Comparison of ENCODE assay signal across 15 cellular contexts in the genomic region with DNA sequence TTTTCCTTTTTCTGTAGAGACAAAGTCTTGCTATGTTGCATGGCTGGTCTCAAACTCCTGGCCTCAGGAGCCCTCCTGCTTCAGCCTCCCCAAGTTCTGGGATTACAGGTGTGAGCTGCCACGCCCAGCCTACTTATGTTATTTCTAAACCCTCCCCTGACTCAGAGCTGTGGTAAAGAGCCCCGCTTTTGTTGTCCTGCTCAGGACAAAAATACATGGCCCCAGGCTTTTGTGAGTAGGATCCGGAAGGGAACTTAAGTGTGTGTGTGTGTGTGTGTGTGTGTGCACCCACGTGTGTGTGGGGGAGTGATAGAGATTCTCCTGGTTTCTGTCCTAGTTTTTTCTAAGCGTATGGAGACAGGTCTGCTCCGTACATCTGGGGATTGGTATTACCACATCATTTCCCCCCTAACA.
DNase-seq lines count a peak whose midpoint lies in the region; ATAC-seq, FAIRE-seq and TF ChIP-seq lines count a peak whose summit lies in the region.
"Had no signal": no experiment of that assay in that cellular context is flagged by ENCODE, and none has a peak within 500 bp of the region (broad histone marks: within the 10 kb centered on the region; RNA-seq: fewer than 3 reads in every experiment).

No MANE protein-coding gene starts in this region.

- no peak overlapping the region for H2AFZ ChIP-seq in Loucy (ENCODE audit: low read length)

- H3K27me3 Mint-ChIP-seq in CD8-positive, alpha-beta memory T cell, result no peaks in the 10 kb centered on the region
- no peaks in the 10 kb centered on the region for H3K27me3 Mint-ChIP-seq in activated T-helper 17 cell treated with anti-CD3 and anti-CD28 coated beads, Interleukin-2, amount 50 U/mL, for 72 hours
- H3K27me3 Mint-ChIP-seq in mesothelial cell of epicardium (ENCODE audit: low read depth), result no peaks in the 10 kb centered on the region

- ATAC-seq in activated T-helper 17 cell treated with anti-CD3 and anti-CD28 coated beads, Interleukin-2, amount 50 U/mL, for 72 hours (replicated peaks), result peak; percentile 83
- ATAC-seq in heart left ventricle (no peak), GM18519 (IDR thresholded peaks at IDR 0.05; ENCODE audit: low FRiP score, unreplicated experiment) (no peak)

- TF ChIP-seq CTCF in Loucy (conservative IDR thresholded peaks at IDR 0.05; ENCODE audit: low read length) (no peak), mesothelial cell of epicardium (IDR thresholded peaks at IDR 0.05; ENCODE audit: unreplicated experiment) (no peak), heart left ventricle (IDR thresholded peaks at IDR 0.05) (no peak)

- peaks cover 83% of the 10 kb centered on the region for H3K79me2 ChIP-seq in Loucy (ENCODE audit: insufficient read depth, low read length)

- no peaks in the 10 kb centered on the region for H4K20me1 ChIP-seq in Loucy (ENCODE audit: insufficient read depth, low read length, poor library complexity, severe bottlenecking)

- no peak for TF ChIP-seq POLR2A in heart left ventricle (IDR thresholded peaks at IDR 0.05)

- CTCF ChIA-PET in CD8-positive, alpha-beta memory T cell (lab: Charles Lee), result interaction anchor here (0.7 to 2.0 kb wide), 3 partner anchors 26 to 107 kb away, joined by 3 to 6 read pairs (median 4); no protein-coding TSS in a partner anchor

- H3K9me3 ChIP-seq in CD8-positive, alpha-beta memory T cell (ENCODE audit: low read length), result no peaks in the 10 kb centered on the region
- no peaks in the 10 kb centered on the region for H3K9me3 ChIP-seq in Loucy (ENCODE audit: insufficient read depth, low read depth, low read length)
- no peaks in the 10 kb centered on the region for H3K9me3 ChIP-seq in heart left ventricle
- no peaks in the 10 kb centered on the region for H3K9me3 ChIP-seq in small intestine (ENCODE audit: control insufficient read depth, low read depth)
- H3K9me3 ChIP-seq: upper lobe of left lung had no signal

- peak overlapping the region; percentile 32 for H3K4me2 ChIP-seq in Loucy (ENCODE audit: low read depth, low read length, poor library complexity, severe bottlenecking)

- peaks cover 0 to 7% (median 7%) of the 10 kb centered on the region in 3 donors for H3K36me3 Mint-ChIP-seq in CD8-positive, alpha-beta memory T cell
- peaks cover 8% of the 10 kb centered on the region for H3K36me3 Mint-ChIP-seq in activated T-helper 17 cell treated with anti-CD3 and anti-CD28 coated beads, Interleukin-2, amount 50 U/mL, for 72 hours (ENCODE audit: low read depth)
- no peaks in the 10 kb centered on the region for H3K36me3 Mint-ChIP-seq in mesothelial cell of epicardium

- no peak overlapping the region for H3K4me3 ChIP-seq in CD8-positive, alpha-beta memory T cell (ENCODE audit: low read length)
- H3K4me3 ChIP-seq in Loucy (ENCODE audit: low read length, poor library complexity, severe bottlenecking) (no peak overlapping the region), heart left ventricle (no peak overlapping the region), small intestine (ENCODE audit: low read depth in 1 of 2, low read length in 2 of 2) (no peak overlapping the region)
- H3K4me3 ChIP-seq: coronary artery, upper lobe of left lung had no signal

- H3K4me3 Mint-ChIP-seq in CD8-positive, alpha-beta memory T cell, result peak overlapping the region in 3 of 7 donors; percentile 8 to 61 (median 34)
- no peak overlapping the region for H3K4me3 Mint-ChIP-seq in activated T-helper 17 cell treated with anti-CD3 and anti-CD28 coated beads, Interleukin-2, amount 50 U/mL, for 72 hours
- H3K4me3 Mint-ChIP-seq in mesothelial cell of epicardium, result no peak overlapping the region
- H3K4me3 Mint-ChIP-seq: activated T-cell treated with anti-CD3 and anti-CD28 coated beads, Interleukin-2, amount 50 U/mL, for 4 hours had no signal

- H3K27me3 ChIP-seq in CD8-positive, alpha-beta memory T cell (ENCODE audit: insufficient read depth, low read length, poor library complexity, severe bottlenecking), result no peaks in the 10 kb centered on the region
- no peaks in the 10 kb centered on the region for H3K27me3 ChIP-seq in Loucy (ENCODE audit: insufficient read depth, low read length, poor library complexity, severe bottlenecking)
- H3K27me3 ChIP-seq in heart left ventricle, result peaks cover 0 to 5% (median 0%) of the 10 kb centered on the region in 9 donors
- H3K27me3 ChIP-seq in small intestine (ENCODE audit: control insufficient read depth in 2 of 2, insufficient read depth in 2 of 2, low read length in 2 of 2), result no peaks in the 10 kb centered on the region
- H3K27me3 ChIP-seq: upper lobe of left lung had no signal

- H3K4me1 Mint-ChIP-seq in CD8-positive, alpha-beta memory T cell, result peaks cover 75 to 99% (median 83%) of the 10 kb centered on the region in 3 donors
- peaks cover 39% of the 10 kb centered on the region for H3K4me1 Mint-ChIP-seq in activated T-helper 17 cell treated with anti-CD3 and anti-CD28 coated beads, Interleukin-2, amount 50 U/mL, for 72 hours
- H3K4me1 Mint-ChIP-seq in mesothelial cell of epicardium, result peaks cover 47% of the 10 kb centered on the region

- H3K36me3 ChIP-seq in CD8-positive, alpha-beta memory T cell (ENCODE audit: insufficient read depth, low read length), result no peaks in the 10 kb centered on the region
- H3K36me3 ChIP-seq in Loucy (ENCODE audit: insufficient read depth, low read length) (no peaks in the 10 kb centered on the region), heart left ventricle (no peaks in the 10 kb centered on the region), small intestine (ENCODE audit: control insufficient read depth in 2 of 2, insufficient read depth in 2 of 2, low read length in 2 of 2) (no peaks in the 10 kb centered on the region)
- H3K36me3 ChIP-seq: upper lobe of left lung had no signal

- WGBS in heart left ventricle, 4 donors, result 67 to 84% (median 74%) methylated on average over 6 of the region's 6 CpGs
- WGBS in small intestine, 3 donors, result 66 to 71% (median 68%) methylated on average over 6 of the region's 6 CpGs

- POLR2A ChIA-PET in CD8-positive, alpha-beta memory T cell (lab: Charles Lee), result no interaction called here

- no peaks in the 10 kb centered on the region for H3K9me3 Mint-ChIP-seq in CD8-positive, alpha-beta memory T cell
- H3K9me3 Mint-ChIP-seq in activated T-helper 17 cell treated with anti-CD3 and anti-CD28 coated beads, Interleukin-2, amount 50 U/mL, for 72 hours, result no peaks in the 10 kb centered on the region
- no peaks in the 10 kb centered on the region for H3K9me3 Mint-ChIP-seq in mesothelial cell of epicardium
- H3K9me3 Mint-ChIP-seq: activated T-cell treated with anti-CD3 and anti-CD28 coated beads, Interleukin-2, amount 50 U/mL, for 4 hours had no signal

- H3F3A ChIP-seq in Loucy (ENCODE audit: low read depth), result peaks cover 5% of the 10 kb centered on the region; the same call in 1 of the 2 replicates

- H3K9ac ChIP-seq in Loucy (ENCODE audit: low read depth, low read length, poor library complexity, severe bottlenecking), result peak overlapping the region; percentile 46

- FAIRE-seq in small intestine (lab: Jason Lieb, UNC), result no peak

- no peak for DNase-seq in CD8-positive, alpha-beta memory T cell
- no peak for DNase-seq in mesothelial cell of epicardium (ENCODE audit: low spot score in 2 of 2, unreplicated experiment in 2 of 2)
- DNase-seq in heart left ventricle, result no peak
- no peak for DNase-seq in small intestine
- DNase-seq in epidermal melanocyte (ENCODE audit: insufficient read length, low spot score), result no peak
- DNase-seq: activated T-cell treated with anti-CD3 and anti-CD28 coated beads, Interleukin-2, amount 50 U/mL, for 4 hours; aorta; NCI-H1417; NCI-H446; stimulated activated CD4-positive, alpha-beta T cell treated with anti-CD3 and anti-CD28 coated beads, Interleukin-4, amount 100 ng/mL, for 1 hour; upper lobe of left lung had no signal

- H3K27ac ChIP-seq in CD8-positive, alpha-beta memory T cell (ENCODE audit: low read depth, low read length), result no peak overlapping the region
- no peak overlapping the region for H3K27ac ChIP-seq in heart left ventricle
- no peak overlapping the region for H3K27ac ChIP-seq in small intestine (ENCODE audit: low read depth in 1 of 2, low read length in 1 of 2)
- H3K27ac ChIP-seq: coronary artery, upper lobe of left lung had no signal

- no peaks in the 10 kb centered on the region for H3K9me2 ChIP-seq in Loucy (replicated peaks; ENCODE audit: low read depth, low read length)

- intact Hi-C loops in heart left ventricle (cut with DNase I), result loop anchor here in 1 of 10 donors (10.0 kb wide), 1 partner anchor 78 kb away; no protein-coding TSS in a partner anchor

- H3K27ac Mint-ChIP-seq in CD8-positive, alpha-beta memory T cell, result peak overlapping the region in 7 of 8 donors; percentile 22 to 76 (median 42)
- peak overlapping the region; percentile 80 for H3K27ac Mint-ChIP-seq in activated T-helper 17 cell treated with anti-CD3 and anti-CD28 coated beads, Interleukin-2, amount 50 U/mL, for 72 hours
- peak overlapping the region; percentile 73 for H3K27ac Mint-ChIP-seq in mesothelial cell of epicardium

- H3K4me1 ChIP-seq in CD8-positive, alpha-beta memory T cell (ENCODE audit: insufficient read depth, low read length), result peaks cover 55% of the 10 kb centered on the region
- peaks cover 82% of the 10 kb centered on the region for H3K4me1 ChIP-seq in Loucy (ENCODE audit: insufficient read depth, low read length, poor library complexity, severe bottlenecking)
- H3K4me1 ChIP-seq in heart left ventricle, result peaks cover 0 to 15% (median 0%) of the 10 kb centered on the region in 12 donors
- H3K4me1 ChIP-seq in small intestine (ENCODE audit: control insufficient read depth in 2 of 2, insufficient read depth in 1 of 2, low read depth in 1 of 2, low read length in 1 of 2), result no peaks in the 10 kb centered on the region
